Comparison of ENCODE assay signal across 13 cellular contexts in genomic region chr1:94634977-94635416, GRCh38.
A peak's percentile ranks its signal among the peaks of the same experiment; 100 is the strongest.
DNase-seq lines count a peak whose midpoint lies in the region; ATAC-seq and TF ChIP-seq lines count a peak whose summit lies in the region.
"Had no signal": no experiment of that assay in that cellular context is flagged by ENCODE, and none has a peak within 500 bp of the region (broad histone marks: within the 10 kb centered on the region; RNA-seq: fewer than 3 reads in every experiment).

No MANE protein-coding gene starts in this region.

- intact Hi-C loops in sciatic nerve (cut with DNase I) = no loop called here

- H3K4me1 Mint-ChIP-seq in stimulated activated effector memory CD8-positive, alpha-beta T cell treated with anti-CD3 and anti-CD28 coated beads, Interleukin-12 subunit alpha, Interleukin-12 subunit beta, amount 100 ng/mL, for 72 hours = no peaks in the 10 kb centered on the region
- H3K4me1 Mint-ChIP-seq: activated naive CD4-positive, alpha-beta T cell treated with anti-CD3 and anti-CD28 coated beads, Interleukin-2, amount 10 ng/mL, durations not matched to agents 7 days and 5 days; immature natural killer cell had no signal

- H3K36me3 Mint-ChIP-seq in stimulated activated effector memory CD8-positive, alpha-beta T cell treated with anti-CD3 and anti-CD28 coated beads, Interleukin-12 subunit alpha, Interleukin-12 subunit beta, amount 100 ng/mL, for 72 hours = no peaks in the 10 kb centered on the region
- H3K36me3 Mint-ChIP-seq: activated naive CD4-positive, alpha-beta T cell treated with anti-CD3 and anti-CD28 coated beads, Interleukin-2, amount 10 ng/mL, durations not matched to agents 7 days and 5 days; immature natural killer cell had no signal

- no peak overlapping the region for H3K4me3 ChIP-seq in choroid plexus epithelial cell (ENCODE audit: low read depth, low read length)

- no peak overlapping the region for H3K4me3 Mint-ChIP-seq in stimulated activated effector memory CD8-positive, alpha-beta T cell treated with anti-CD3 and anti-CD28 coated beads, Interleukin-12 subunit alpha, Interleukin-12 subunit beta, amount 100 ng/mL, for 72 hours
- H3K4me3 Mint-ChIP-seq: activated naive CD4-positive, alpha-beta T cell treated with anti-CD3 and anti-CD28 coated beads, Interleukin-2, amount 10 ng/mL, durations not matched to agents 7 days and 5 days; CD4-positive, alpha-beta T cell; immature natural killer cell had no signal

- no peak overlapping the region for H3K27ac Mint-ChIP-seq in stimulated activated effector memory CD8-positive, alpha-beta T cell treated with anti-CD3 and anti-CD28 coated beads, Interleukin-12 subunit alpha, Interleukin-12 subunit beta, amount 100 ng/mL, for 72 hours
- H3K27ac Mint-ChIP-seq: activated naive CD4-positive, alpha-beta T cell treated with anti-CD3 and anti-CD28 coated beads, Interleukin-2, amount 10 ng/mL, durations not matched to agents 7 days and 5 days; CD4-positive, alpha-beta T cell; immature natural killer cell had no signal

- peak; percentile 47 for ATAC-seq in sciatic nerve
- ATAC-seq in stimulated activated effector memory CD8-positive, alpha-beta T cell treated with anti-CD3 and anti-CD28 coated beads, Interleukin-12 subunit alpha, Interleukin-12 subunit beta, amount 100 ng/mL, for 72 hours = no peak

- no peaks in the 10 kb centered on the region for H3K9me3 Mint-ChIP-seq in stimulated activated effector memory CD8-positive, alpha-beta T cell treated with anti-CD3 and anti-CD28 coated beads, Interleukin-12 subunit alpha, Interleukin-12 subunit beta, amount 100 ng/mL, for 72 hours
- H3K9me3 Mint-ChIP-seq: activated naive CD4-positive, alpha-beta T cell treated with anti-CD3 and anti-CD28 coated beads, Interleukin-2, amount 10 ng/mL, durations not matched to agents 7 days and 5 days; CD4-positive, alpha-beta T cell; immature natural killer cell had no signal

- TF ChIP-seq CTCF in choroid plexus epithelial cell (conservative IDR thresholded peaks at IDR 0.05; ENCODE audit: low read depth, low read length) = peak; percentile 50

- DNase-seq in ELF-1 (ENCODE audit: low read depth, low spot score) = peak; percentile 71
- peak; percentile 38 for DNase-seq in NCI-H146 treated with DMSO at 0.1 percent for 48 hours (lab: John Stamatoyannopoulos, UW; ENCODE audit: unreplicated experiment)
- DNase-seq in choroid plexus epithelial cell (ENCODE audit: low read depth) = peak; percentile 51
- DNase-seq in sciatic nerve (ENCODE audit: low spot score) = no peak
- DNase-seq in stimulated activated CD4-positive, alpha-beta T cell treated with anti-CD3 and anti-CD28 coated beads, Interleukin-1b, Interleukin-23, amount 100 ng/mL, for 48 hours = no peak
- no peak for DNase-seq in stimulated activated effector memory CD8-positive, alpha-beta T cell treated with anti-CD3 and anti-CD28 coated beads, Interleukin-12 subunit alpha, Interleukin-12 subunit beta, amount 100 ng/mL, for 72 hours (ENCODE audit: low spot score in 2 of 2)
- no peak for DNase-seq in NCI-H2107 treated with DMSO at 0.1 percent for 48 hours (lab: John Stamatoyannopoulos, UW; ENCODE audit: unreplicated experiment)
- DNase-seq: activated CD8-positive, alpha-beta memory T cell treated with anti-CD3 and anti-CD28 coated beads for 24 hours; activated naive CD4-positive, alpha-beta T cell treated with anti-CD3 and anti-CD28 coated beads, Interleukin-2, amount 10 ng/mL, durations not matched to agents 7 days and 5 days; CD4-positive, alpha-beta T cell; immature natural killer cell; RPMI8226; T-helper 9 cell had no signal

Comparison
In these comparisons a context has a peak if more than half of its experiments do, and no peak if none do; other contexts are left out.
1. DNase-seq: peak in ELF-1 (single experiment), NCI-H146 treated with DMSO at 0.1 percent for 48 hours (single experiment) and choroid plexus epithelial cell (single experiment); none in sciatic nerve (single experiment), stimulated activated CD4-positive, alpha-beta T cell treated with anti-CD3 and anti-CD28 coated beads, Interleukin-1b, Interleukin-23, amount 100 ng/mL, for 48 hours (single experiment), stimulated activated effector memory CD8-positive, alpha-beta T cell treated with anti-CD3 and anti-CD28 coated beads, Interleukin-12 subunit alpha, Interleukin-12 subunit beta, amount 100 ng/mL, for 72 hours (0 of 2) and NCI-H2107 treated with DMSO at 0.1 percent for 48 hours (single experiment).